ENCODE assay signal across 23 cellular contexts in the genomic region with DNA sequence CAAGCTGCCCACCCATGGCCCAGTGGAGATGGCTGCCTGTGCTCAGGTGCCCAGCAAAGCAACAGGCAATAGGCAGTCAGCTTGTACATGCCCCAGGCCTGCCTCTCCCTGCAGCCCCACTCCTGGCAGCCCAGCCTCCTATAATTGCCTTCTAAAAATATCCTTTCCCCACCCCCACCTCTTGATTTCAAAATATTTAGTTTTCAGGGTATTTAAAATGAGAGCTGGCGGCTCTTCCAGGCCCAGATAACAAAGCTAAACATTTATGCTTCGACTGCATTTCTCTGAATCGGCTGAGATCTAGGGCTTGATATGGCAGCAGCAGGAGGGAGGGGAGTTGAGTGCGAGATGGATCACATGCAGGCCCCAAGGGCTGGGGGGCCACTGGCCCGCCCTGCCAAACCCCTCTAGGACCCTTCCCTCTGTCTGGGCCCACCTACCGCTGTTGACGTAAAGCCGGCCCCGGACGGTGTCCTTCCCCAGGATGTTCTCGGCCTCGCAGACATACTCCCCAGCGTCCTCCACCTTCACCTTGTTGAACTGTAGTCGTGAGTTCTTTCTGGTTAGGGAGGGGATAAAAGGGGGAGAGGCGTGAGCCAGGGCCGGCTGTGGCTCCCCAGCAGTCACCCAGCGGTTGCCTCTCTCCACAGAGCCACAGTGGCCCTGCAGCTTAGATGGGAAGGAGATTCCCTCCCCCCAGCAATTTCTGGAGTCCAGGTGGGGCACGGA.
DNase-seq lines count a peak whose midpoint lies in the region; ATAC-seq and TF ChIP-seq lines count a peak whose summit lies in the region.
"Had no signal": no experiment of that assay in that cellular context is flagged by ENCODE, and none has a peak within 500 bp of the region (broad histone marks: within the 10 kb centered on the region; RNA-seq: fewer than 3 reads in every experiment).

No MANE protein-coding gene starts in this region.

- H3K4me3 Mint-ChIP-seq in activated T-cell treated with anti-CD3 and anti-CD28 coated beads, Interleukin-2, amount 50 U/mL, for 24 hours, result no peak overlapping the region
- H3K4me3 Mint-ChIP-seq: activated naive CD8-positive, alpha-beta T cell treated with anti-CD3 and anti-CD28 coated beads, Interleukin-2, amount 50 U/mL, for 24 hours; CD4-positive, alpha-beta T cell; effector memory CD8-positive, alpha-beta T cell; naive B cell; stimulated activated naive CD8-positive, alpha-beta T cell treated with anti-CD3 and anti-CD28 coated beads, Interleukin-15, Interleukin-2, amounts not matched to agents 100 ng/mL and 50 ng/mL, for 24 hours; T-helper 17 cell had no signal

- H2AFZ ChIP-seq in IMR-90 (replicated peaks; ENCODE audit: low read length, poor library complexity) (no peak overlapping the region), smooth muscle cell (ENCODE audit: low read depth) (peak overlapping the region; percentile 49)

- no peak overlapping the region for H3K56ac ChIP-seq in IMR-90 (ENCODE audit: extremely low read depth, insufficient read depth, low read length)

- no peaks in the 10 kb centered on the region for H3K4me1 Mint-ChIP-seq in activated T-cell treated with anti-CD3 and anti-CD28 coated beads, Interleukin-2, amount 50 U/mL, for 24 hours (ENCODE audit: low read depth)
- H3K4me1 Mint-ChIP-seq: activated naive CD8-positive, alpha-beta T cell treated with anti-CD3 and anti-CD28 coated beads, Interleukin-2, amount 50 U/mL, for 24 hours had no signal

- no peaks in the 10 kb centered on the region for H3K9me1 ChIP-seq in IMR-90 (ENCODE audit: insufficient read depth, low read length)

- H3K79me1 ChIP-seq in IMR-90 (ENCODE audit: low read depth in 1 of 2, low read length in 2 of 2), result no peaks in the 10 kb centered on the region

- H3K9me3 ChIP-seq in IMR-90 (ENCODE audit: control insufficient read depth, insufficient read depth, low read length) (no peaks in the 10 kb centered on the region), adipocyte (ENCODE audit: control insufficient read depth, low read length) (peaks cover 4% of the 10 kb centered on the region), lower lobe of right lung (no peaks in the 10 kb centered on the region), smooth muscle cell (replicated peaks; ENCODE audit: low read depth) (no peaks in the 10 kb centered on the region), gastrocnemius medialis (no peaks in the 10 kb centered on the region)
- H3K9me3 ChIP-seq: MG63 had no signal

- peaks cover 3% of the 10 kb centered on the region for H3K27me3 Mint-ChIP-seq in activated T-cell treated with anti-CD3 and anti-CD28 coated beads, Interleukin-2, amount 50 U/mL, for 24 hours
- H3K27me3 Mint-ChIP-seq: stimulated activated naive CD8-positive, alpha-beta T cell treated with anti-CD3 and anti-CD28 coated beads, Interleukin-15, Interleukin-2, amounts not matched to agents 100 ng/mL and 50 ng/mL, for 24 hours had no signal

- H3K14ac ChIP-seq in IMR-90 (replicated peaks; ENCODE audit: low read depth, low read length), result no peak overlapping the region

- H4K5ac ChIP-seq in IMR-90 (ENCODE audit: low read depth, low read length), result no peak overlapping the region

- H3K27ac ChIP-seq in IMR-90 (ENCODE audit: insufficient read depth, low read length), result no peak overlapping the region
- H3K27ac ChIP-seq in lower lobe of right lung, result no peak overlapping the region
- no peak overlapping the region for H3K27ac ChIP-seq in smooth muscle cell (ENCODE audit: low read depth)
- H3K27ac ChIP-seq in gastrocnemius medialis, result no peak overlapping the region
- H3K27ac ChIP-seq: tibial artery had no signal

- no peaks in the 10 kb centered on the region; the same call in 1 of the 2 replicates for H4K20me1 ChIP-seq in IMR-90 (ENCODE audit: insufficient read depth, low read length)
- H4K20me1 ChIP-seq in smooth muscle cell (ENCODE audit: low read depth), result no peaks in the 10 kb centered on the region

- H3K4ac ChIP-seq in IMR-90 (ENCODE audit: low read depth, low read length), result no peak overlapping the region

- ATAC-seq in IMR-90 (ENCODE audit: low read depth) (peak; percentile 56), lower lobe of right lung (no peak), gastrocnemius medialis (no peak)
- ATAC-seq: activated naive CD8-positive, alpha-beta T cell treated with anti-CD3 and anti-CD28 coated beads, Interleukin-2, amount 50 U/mL, for 24 hours; effector memory CD8-positive, alpha-beta T cell; T-helper 17 cell had no signal

- no CpG with 5 or more reads among the region's 18 CpGs for WGBS in IMR-90 (ENCODE audit: extremely low coverage in 2 of 2, insufficient read length in 1 of 2), 2 experiments
- WGBS in smooth muscle cell (ENCODE audit: low lambda C conversion rate), result 74% methylated on average over 18 of the region's 18 CpGs

- POLR2A ChIA-PET in IMR-90 (lab: Charles Lee; ENCODE audit: unreplicated experiment), result interaction anchor here (0.6 kb wide), 1 partner anchor 225 kb away, joined by 9 read pairs; no protein-coding TSS in a partner anchor

- H3K36me3 Mint-ChIP-seq in activated T-cell treated with anti-CD3 and anti-CD28 coated beads, Interleukin-2, amount 50 U/mL, for 24 hours (ENCODE audit: low read depth), result no peaks in the 10 kb centered on the region

- no peak overlapping the region for H3K4me3 ChIP-seq in IMR-90 (ENCODE audit: insufficient read depth, low read depth, low read length)
- H3K4me3 ChIP-seq in adipocyte (ENCODE audit: low read length), result no peak overlapping the region
- peak overlapping the region; percentile 3 for H3K4me3 ChIP-seq in lower lobe of right lung
- H3K4me3 ChIP-seq in smooth muscle cell, result no peak overlapping the region
- no peak overlapping the region for H3K4me3 ChIP-seq in gastrocnemius medialis
- H3K4me3 ChIP-seq: MG63, tibial artery had no signal

- TF ChIP-seq CTCF in IMR-90 (conservative IDR thresholded peaks at IDR 0.05; ENCODE audit: low read depth, low read length) (no peak), lower lobe of right lung (IDR thresholded peaks at IDR 0.05) (no peak), smooth muscle cell (IDR thresholded peaks at IDR 0.05; ENCODE audit: borderline replicate concordance, insufficient read depth, poor library complexity, severe bottlenecking) (no peak), gastrocnemius medialis (IDR thresholded peaks at IDR 0.05 in 4 of 5, conservative IDR thresholded peaks at IDR 0.05 in 1 of 5) (no peak)

- no peaks in the 10 kb centered on the region for H3F3A ChIP-seq in smooth muscle cell (ENCODE audit: low read depth)

- peaks cover 75% of the 10 kb centered on the region for H3K27me3 ChIP-seq in IMR-90 (ENCODE audit: control insufficient read depth, insufficient read depth, low read length)
- peaks cover 5% of the 10 kb centered on the region for H3K27me3 ChIP-seq in adipocyte (replicated peaks; ENCODE audit: control insufficient read depth, insufficient read depth, low read length)
- no peaks in the 10 kb centered on the region for H3K27me3 ChIP-seq in lower lobe of right lung (ENCODE audit: low read depth)
- H3K27me3 ChIP-seq in smooth muscle cell (ENCODE audit: low read depth), result no peaks in the 10 kb centered on the region
- H3K27me3 ChIP-seq in gastrocnemius medialis, result no peaks in the 10 kb centered on the region
- H3K27me3 ChIP-seq: MG63, tibial artery had no signal

- no peak overlapping the region for H2BK120ac ChIP-seq in IMR-90 (ENCODE audit: low read depth, low read length)

- CTCF ChIA-PET in IMR-90 (lab: Yijun Ruan, JAX), result interaction anchor here (0.6 kb wide), 1 partner anchor 88 kb away, joined by 3 read pairs; no protein-coding TSS in a partner anchor

- no peak for DNase-seq in IMR-90
- peak; percentile 5 for DNase-seq in adipocyte (ENCODE audit: low read depth)
- no peak for DNase-seq in lower lobe of right lung
- no peak for DNase-seq in smooth muscle cell (lab: John Stamatoyannopoulos, UW; ENCODE audit: unreplicated experiment)
- DNase-seq in activated naive CD4-positive, alpha-beta T cell treated with anti-CD3 and anti-CD28 coated beads, Interleukin-2, amount 50 U/mL, for 16 hours, result no peak
- no peak for DNase-seq in gastrocnemius medialis
- no peak for DNase-seq in activated T-cell treated with anti-CD3 and anti-CD28 coated beads, Interleukin-2, amount 50 U/mL, for 24 hours
- DNase-seq: activated gamma-delta T cell; activated naive CD8-positive, alpha-beta T cell treated with anti-CD3 and anti-CD28 coated beads, Interleukin-2, amount 50 U/mL, for 24 hours; CD4-positive, alpha-beta T cell; effector memory CD8-positive, alpha-beta T cell; EL; mammary epithelial cell; MG63; naive B cell; NCI-H1436 treated with DMSO at 0.1 percent for 48 hours; NCI-H2171; NCI-H524 treated with DMSO at 0.1 percent for 48 hours; occipital lobe; right cardiac atrium; T-helper 17 cell; tibial artery had no signal

- no peak overlapping the region for H2BK15ac ChIP-seq in IMR-90 (ENCODE audit: low read depth, low read length)

- no peak overlapping the region for H2BK5ac ChIP-seq in IMR-90 (ENCODE audit: low read depth, low read length, poor library complexity, severe bottlenecking)

- H3K36me3 ChIP-seq in IMR-90 (ENCODE audit: control insufficient read depth, insufficient read depth, low read length) (no peaks in the 10 kb centered on the region), adipocyte (ENCODE audit: control insufficient read depth, insufficient read depth, low read length, severe bottlenecking) (no peaks in the 10 kb centered on the region), lower lobe of right lung (no peaks in the 10 kb centered on the region), smooth muscle cell (ENCODE audit: low read depth) (no peaks in the 10 kb centered on the region), gastrocnemius medialis (no peaks in the 10 kb centered on the region)
- H3K36me3 ChIP-seq: MG63 had no signal

- H3K4me2 ChIP-seq in IMR-90 (ENCODE audit: low read depth, low read length) (no peak overlapping the region; the same call in 1 of the 2 replicates), smooth muscle cell (peak overlapping the region; percentile 40)

- no peaks in the 10 kb centered on the region for H3K9me3 Mint-ChIP-seq in activated T-cell treated with anti-CD3 and anti-CD28 coated beads, Interleukin-2, amount 50 U/mL, for 24 hours
- H3K9me3 Mint-ChIP-seq: activated naive CD8-positive, alpha-beta T cell treated with anti-CD3 and anti-CD28 coated beads, Interleukin-2, amount 50 U/mL, for 24 hours; effector memory CD8-positive, alpha-beta T cell had no signal

- H3K79me2 ChIP-seq in smooth muscle cell (ENCODE audit: low read depth), result no peaks in the 10 kb centered on the region

- no peak overlapping the region; the same call in 1 of the 2 replicates for H3K18ac ChIP-seq in IMR-90 (ENCODE audit: low read depth, low read length)

- H3K23ac ChIP-seq in IMR-90 (ENCODE audit: low read depth, low read length), result no peak overlapping the region

- in situ Hi-C loops in IMR-90 (cut with MboI; ENCODE audit: low sequenced_read_pairs), result no loop called here
- in situ Hi-C loops in gastrocnemius medialis (cut with MboI; ENCODE audit: low sequenced_read_pairs in 4 of 4), result no loop called here

- no peak for TF ChIP-seq POLR2A in IMR-90 (IDR thresholded peaks at IDR 0.05; ENCODE audit: low read depth, low read length)
- TF ChIP-seq POLR2A in gastrocnemius medialis (IDR thresholded peaks at IDR 0.05), result no peak

- no peak overlapping the region for H2AK5ac ChIP-seq in IMR-90 (ENCODE audit: low read depth, low read length)

- H2BK20ac ChIP-seq in IMR-90 (ENCODE audit: low read depth, low read length), result no peak overlapping the region

- H3K27ac Mint-ChIP-seq in activated T-cell treated with anti-CD3 and anti-CD28 coated beads, Interleukin-2, amount 50 U/mL, for 24 hours, result no peak overlapping the region
- H3K27ac Mint-ChIP-seq: activated naive CD8-positive, alpha-beta T cell treated with anti-CD3 and anti-CD28 coated beads, Interleukin-2, amount 50 U/mL, for 24 hours; CD4-positive, alpha-beta T cell; effector memory CD8-positive, alpha-beta T cell; stimulated activated naive CD8-positive, alpha-beta T cell treated with anti-CD3 and anti-CD28 coated beads, Interleukin-15, Interleukin-2, amounts not matched to agents 100 ng/mL and 50 ng/mL, for 24 hours; T-helper 17 cell had no signal

- no peak overlapping the region for H4K8ac ChIP-seq in IMR-90 (ENCODE audit: low read depth in 2 of 2, low read length in 2 of 2)

- BruUV-seq in IMR-90 (replicated peaks; lab: Mats Ljungman, UMichigan), result no TSS peak

- H3K9ac ChIP-seq in IMR-90 (ENCODE audit: low read depth, low read length), result no peak overlapping the region
- H3K9ac ChIP-seq in adipocyte (ENCODE audit: low read length), result no peak overlapping the region
- H3K9ac ChIP-seq in smooth muscle cell (ENCODE audit: low read depth), result no peak overlapping the region

- intact Hi-C loops in IMR-90 (cut with micrococcal nuclease), result no loop called here
- intact Hi-C loops in lower lobe of right lung (cut with DNase I), result no loop called here
- intact Hi-C loops in gastrocnemius medialis (cut with DNase I; ENCODE audit: low total_unique reads), result loop anchor here (5.0 to 10.0 kb wide), 2 partner anchors 87 to 164 kb away; partner anchors contain the start of gene NRG2

- H3K4me1 ChIP-seq in IMR-90 (ENCODE audit: control insufficient read depth, insufficient read depth, low read length) (peaks cover 7% of the 10 kb centered on the region; the same call in 1 of the 2 replicates), adipocyte (ENCODE audit: control insufficient read depth, insufficient read depth, low read length) (peaks cover 8% of the 10 kb centered on the region), lower lobe of right lung (peaks cover 8% of the 10 kb centered on the region), smooth muscle cell (ENCODE audit: low read depth) (no peaks in the 10 kb centered on the region), gastrocnemius medialis (peaks cover 18 to 19% of the 10 kb centered on the region in 2 donors)

- dilution Hi-C loops in IMR-90 (cut with HindIII; ENCODE audit: low sequenced_read_pairs, unreplicated experiment), result no loop called here

- TF ChIP-seq RAD21 in IMR-90 (IDR thresholded peaks at IDR 0.05; ENCODE audit: low read length), result no peak

- no peak overlapping the region for H4K91ac ChIP-seq in IMR-90 (ENCODE audit: insufficient read depth, low read depth, low read length)

- H2AK9ac ChIP-seq in IMR-90 (replicated peaks; ENCODE audit: low read depth, low read length, poor library complexity), result no peak overlapping the region
